Comparison of ENCODE assay signal across 12 cellular contexts in genomic region chr2:71880287-71880686, GRCh38.
"Had no signal": no experiment of that assay in that cellular context is flagged by ENCODE, and none has a peak within 500 bp of the region (broad histone marks: within the 10 kb centered on the region; RNA-seq: fewer than 3 reads in every experiment).

No MANE protein-coding gene starts in this region.

- ATAC-seq: sciatic nerve had no signal

- H3K27me3 ChIP-seq: dorsolateral prefrontal cortex, uterus had no signal

- H3K4me3 ChIP-seq: dorsolateral prefrontal cortex, left ventricle myocardium inferior, prostate gland, uterus had no signal

- H3K36me3 ChIP-seq: left ventricle myocardium inferior, prostate gland, uterus had no signal

- H3K27ac ChIP-seq: dorsolateral prefrontal cortex, left ventricle myocardium inferior, prostate gland, uterus had no signal

- H3K9me3 ChIP-seq: prostate gland, uterus had no signal

- DNase-seq: activated CD4-positive, alpha-beta T cell treated with anti-CD3 and anti-CD28 coated beads, Interleukin-2, amount 50 U/mL, for 1 hour; activated CD8-positive, alpha-beta memory T cell treated with anti-CD3 and anti-CD28 coated beads for 24 hours; activated naive CD4-positive, alpha-beta T cell; mesendoderm; occipital lobe; stimulated activated CD4-positive, alpha-beta T cell treated with anti-CD3 and anti-CD28 coated beads, Interleukin-1b, Interleukin-23, amount 100 ng/mL, for 48 hours; stimulated activated naive CD8-positive, alpha-beta T cell treated with anti-CD3 and anti-CD28 coated beads, Interleukin-15, amount 100 ng/mL, for 72 hours had no signal

- H3K4me1 ChIP-seq: prostate gland, uterus had no signal
